23 cellular contexts compared by ENCODE assay signal in the genomic region with DNA sequence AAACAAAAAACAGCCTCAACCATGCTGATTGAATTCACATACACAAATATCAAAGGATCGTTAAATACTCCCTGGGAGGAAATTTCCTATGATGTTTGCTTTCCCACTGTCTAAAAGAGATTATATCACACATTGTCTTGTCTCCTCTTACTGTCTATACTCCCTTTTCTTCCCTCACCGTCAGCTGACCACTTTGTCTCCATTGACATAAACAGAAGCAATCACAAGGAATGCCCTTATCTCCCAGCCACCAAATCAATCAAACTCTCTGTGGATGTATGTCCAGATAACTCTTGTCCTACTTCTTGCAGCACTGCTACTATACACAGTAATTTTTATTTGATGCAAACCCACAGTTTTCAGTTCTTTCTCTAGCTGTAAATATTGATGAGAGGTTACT.
DNase-seq lines count a peak whose midpoint lies in the region; ATAC-seq and TF ChIP-seq lines count a peak whose summit lies in the region.
"Had no signal": no experiment of that assay in that cellular context is flagged by ENCODE, and none has a peak within 500 bp of the region (broad histone marks: within the 10 kb centered on the region; RNA-seq: fewer than 3 reads in every experiment).

No MANE protein-coding gene starts in this region.

- peak overlapping the region; percentile 13 to 29 for H3K4me3 ChIP-seq in mucosa of rectum (ENCODE audit: low read length in 2 of 2)
- H3K4me3 ChIP-seq: ovary, Peyer's patch, tibial nerve had no signal

- peak; percentile 11 for DNase-seq in OCI-M1 (lab: John Stamatoyannopoulos, UW)
- peak; percentile 32 for DNase-seq in foreskin melanocyte
- DNase-seq in NCI-H82 treated with DMSO at 0.1 percent for 48 hours (lab: John Stamatoyannopoulos, UW; ENCODE audit: unreplicated experiment): no peak
- no peak for DNase-seq in Ammon's horn (ENCODE audit: low spot score)
- DNase-seq in DMS79 (lab: John Stamatoyannopoulos, UW): no peak
- DNase-seq: activated CD4-positive, CD25-positive, alpha-beta regulatory T cell; activated T-cell treated with anti-CD3 and anti-CD28 coated beads, Interleukin-2, amount 50 U/mL, for 4 hours; caudate nucleus; CD4-positive, alpha-beta T cell; cortex of kidney; effector memory CD4-positive, alpha-beta T cell; H7; NCI-H2107; nephron progenitor cell; ovary; Peyer's patch; SIG-M5; T-helper 1 cell had no signal

- H3K27me3 ChIP-seq in mucosa of rectum (ENCODE audit: control insufficient read depth in 2 of 2, insufficient read depth in 2 of 2, low read length in 2 of 2): no peaks in the 10 kb centered on the region
- H3K27me3 ChIP-seq: ovary, Peyer's patch, tibial nerve had no signal

- H3K9me3 ChIP-seq in mucosa of rectum (ENCODE audit: control insufficient read depth in 2 of 2, low read length in 2 of 2): no peaks in the 10 kb centered on the region
- H3K9me3 ChIP-seq: ovary, Peyer's patch had no signal

- no peak overlapping the region for H3K9ac ChIP-seq in mucosa of rectum (ENCODE audit: low read depth in 1 of 2, low read length in 2 of 2)

- TF ChIP-seq CTCF in 22Rv1 (IDR thresholded peaks at IDR 0.05): no peak

- no peaks in the 10 kb centered on the region for H3K36me3 ChIP-seq in mucosa of rectum (ENCODE audit: control insufficient read depth in 2 of 2, insufficient read depth in 2 of 2, low read length in 2 of 2)
- H3K36me3 ChIP-seq: ovary, Peyer's patch, tibial nerve had no signal

- H3K27ac ChIP-seq in 22Rv1 (peak overlapping the region; percentile 48), mucosa of rectum (ENCODE audit: low read depth in 2 of 2, low read length in 2 of 2) (peak overlapping the region; percentile 20 to 75)
- H3K27ac ChIP-seq: ovary, tibial nerve had no signal

- no peak for ATAC-seq in GM21825 (IDR thresholded peaks at IDR 0.05; ENCODE audit: unreplicated experiment)
- ATAC-seq: activated T-cell treated with anti-CD3 and anti-CD28 coated beads, Interleukin-2, amount 50 U/mL, for 4 hours; stimulated activated effector memory CD8-positive, alpha-beta T cell treated with anti-CD3 and anti-CD28 coated beads, Interleukin-12 subunit alpha, Interleukin-12 subunit beta, amount 100 ng/mL, for 72 hours had no signal

- H3K4me1 ChIP-seq in mucosa of rectum (ENCODE audit: control insufficient read depth in 2 of 2, insufficient read depth in 2 of 2, low read length in 2 of 2): peaks cover 5 to 25% of the 10 kb centered on the region in 2 donors

Comparison
In these comparisons a context has a peak if more than half of its experiments do, and no peak if none do; other contexts are left out.
1. DNase-seq: peak in OCI-M1 (single experiment) and foreskin melanocyte (single experiment); none in NCI-H82 treated with DMSO at 0.1 percent for 48 hours (single experiment), Ammon's horn (single experiment) and DMS79 (single experiment).